In the genomic region with DNA sequence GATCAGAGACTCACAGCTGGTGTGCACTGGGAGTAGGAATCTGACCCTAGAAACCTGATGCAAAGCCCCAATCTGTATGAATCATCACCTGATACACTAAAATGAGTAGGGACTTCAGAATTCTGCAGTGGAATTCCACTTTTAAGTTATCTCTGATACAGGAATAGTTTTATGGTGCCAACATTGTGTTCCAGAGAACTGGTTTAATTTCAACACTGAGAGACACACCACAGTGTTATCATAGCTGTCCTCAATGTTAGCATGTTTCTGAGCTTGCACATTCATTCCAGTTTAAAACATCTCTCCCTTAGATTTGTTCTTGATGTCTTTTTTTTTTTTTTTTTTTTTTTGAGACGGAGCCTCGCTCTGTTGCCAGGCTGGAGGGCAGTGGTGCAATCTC, we compare ENCODE assay signal across 15 cellular contexts. TPM values are rescaled to one million over a fixed set of nuclear protein-coding genes. Genes with fewer than 3 reads are reported as not detected.
"Had no signal": no experiment of that assay in that cellular context is flagged by ENCODE, and none has a peak within 500 bp of the region (broad histone marks: within the 10 kb centered on the region; RNA-seq: fewer than 3 reads in every experiment).

No MANE protein-coding gene starts in this region.

- ATAC-seq: stimulated activated naive CD8-positive, alpha-beta T cell treated with anti-CD3 and anti-CD28 coated beads, Interleukin-15, Interleukin-2, amounts not matched to agents 100 U/mL and 50 U/mL, for 24 hours had no signal

- H3K4me3 Mint-ChIP-seq: activated naive CD4-positive, alpha-beta T cell treated with anti-CD3 and anti-CD28 coated beads, Interleukin-2, amount 50 U/mL, for 24 hours had no signal

- H3K9me3 Mint-ChIP-seq: activated naive CD4-positive, alpha-beta T cell treated with anti-CD3 and anti-CD28 coated beads, Interleukin-2, amount 50 U/mL, for 24 hours; activated T-helper 2 cell treated with anti-CD3 and anti-CD28 coated beads, Interferon-gamma antibody, Interleukin-2, Interleukin-4, amounts not matched to agents 10 μg/mL and 5 μg/mL and 100 μg/mL, durations not matched to agents 14 hours and 24 hours and 36 hours had no signal

- DNase-seq: activated CD4-positive, alpha-beta T cell treated with anti-CD3 and anti-CD28 coated beads, Interleukin-2, amount 50 U/mL, for 1 hour; amygdala; hippocampal formation; kidney glomerular epithelial cell; stimulated activated CD4-positive, alpha-beta T cell treated with anti-CD3 and anti-CD28 coated beads, Interleukin-4, amount 100 ng/mL, for 1 hour; stimulated activated CD8-positive, alpha-beta memory T cell treated with anti-CD3 and anti-CD28 coated beads, Interleukin-4, amount 100 ng/mL, for 48 hours; stimulated activated naive CD8-positive, alpha-beta T cell treated with anti-CD3 and anti-CD28 coated beads, Interleukin-15, Interleukin-2, amounts not matched to agents 100 U/mL and 50 U/mL, for 24 hours had no signal

- H3K27ac Mint-ChIP-seq: activated naive CD4-positive, alpha-beta T cell treated with anti-CD3 and anti-CD28 coated beads, Interleukin-2, amount 50 U/mL, for 24 hours; activated T-helper 2 cell treated with anti-CD3 and anti-CD28 coated beads, Interferon-gamma antibody, Interleukin-2, Interleukin-4, amounts not matched to agents 10 μg/mL and 5 μg/mL and 100 μg/mL, durations not matched to agents 14 hours and 24 hours and 36 hours had no signal

- H3K27me3 Mint-ChIP-seq: activated naive CD4-positive, alpha-beta T cell treated with anti-CD3 and anti-CD28 coated beads, Interleukin-2, amount 50 U/mL, for 24 hours had no signal

- H3K4me1 Mint-ChIP-seq: activated naive CD4-positive, alpha-beta T cell treated with anti-CD3 and anti-CD28 coated beads, Interleukin-2, amount 50 U/mL, for 24 hours had no signal

RNA-seq across cellular contexts. Expression of a gene that starts 7.1 kb away (rescaled TPM):
- total RNA-seq: activated T-helper 2 cell treated with anti-CD3 and anti-CD28 coated beads, Interferon-gamma antibody, Interleukin-2, Interleukin-4, amounts not matched to agents 10 μg/mL and 5 μg/mL and 100 μg/mL, durations not matched to agents 14 hours and 24 hours and 36 hours; bronchial epithelial cell; chondrocyte; renal cortical epithelial cell; suprapubic skin; T-helper 2 cell treated with Interferon-gamma antibody and Interleukin-4, amounts not matched to agents 100 ng/mL and 5 ng/mL, for 36 hours had no signal
- polyA plus RNA-seq: urinary bladder had no signal
